In the genomic region with DNA sequence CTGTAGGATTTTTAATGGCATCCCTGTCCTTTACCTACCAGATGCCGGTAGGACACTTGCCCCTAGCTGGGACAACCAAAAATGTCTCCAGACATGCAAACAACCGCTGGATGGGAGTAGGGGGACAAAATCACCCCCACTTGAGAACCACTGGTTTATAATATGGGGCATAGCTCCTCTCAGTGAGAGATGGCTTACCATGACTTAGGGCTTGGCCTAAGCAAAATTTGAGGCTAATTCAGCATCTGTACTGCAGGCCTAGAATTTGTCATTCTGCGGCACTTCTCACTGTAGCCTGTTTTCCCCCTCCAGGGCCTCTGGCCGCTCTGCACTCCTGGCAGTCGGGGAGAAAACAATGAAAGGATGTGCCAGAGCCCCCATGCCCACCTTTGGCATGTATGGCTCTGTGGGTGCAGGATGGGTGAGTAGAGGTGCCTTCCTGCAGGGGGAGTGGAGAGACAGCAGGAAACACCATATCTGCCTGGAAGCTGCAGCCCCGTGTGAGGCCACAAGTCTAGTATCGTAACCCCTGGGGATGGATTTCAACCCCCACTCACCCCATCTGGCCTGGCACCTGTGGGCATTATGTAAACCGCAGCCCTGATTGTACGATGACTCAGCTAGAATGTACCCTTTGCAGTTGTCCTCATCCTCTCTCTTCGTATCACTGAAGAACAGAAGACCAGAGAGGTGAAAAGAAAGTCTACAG, we compare ENCODE assay signal across 12 cellular contexts.
DNase-seq lines count a peak whose midpoint lies in the region; ATAC-seq, FAIRE-seq and TF ChIP-seq lines count a peak whose summit lies in the region.
"Had no signal": no experiment of that assay in that cellular context is flagged by ENCODE, and none has a peak within 500 bp of the region (broad histone marks: within the 10 kb centered on the region; RNA-seq: fewer than 3 reads in every experiment).

No MANE protein-coding gene starts in this region.

- peak; percentile 93 for ATAC-seq in HG02943 (IDR thresholded peaks at IDR 0.05; ENCODE audit: low read depth, unreplicated experiment)
- ATAC-seq: activated T-cell treated with anti-CD3 and anti-CD28 coated beads, Interleukin-2, amount 50 U/mL, for 4 hours had no signal

- peak; percentile 10 for DNase-seq in NK-92 treated with Interleukin-12 subunit alpha and Interleukin-12 subunit beta, amount 100 ng/mL, for 24 hours (lab: John Stamatoyannopoulos, UW)
- DNase-seq in NK-92 (lab: John Stamatoyannopoulos, UW; ENCODE audit: unreplicated experiment) (no peak), RCC 7860 (ENCODE audit: low spot score) (peak; percentile 97), retinal pigment epithelial cell (ENCODE audit: low read depth) (no peak), ovary (no peak), amniotic stem cell (lab: John Stamatoyannopoulos, UW) (no peak)
- DNase-seq in T-helper 2 cell treated with Interferon-gamma antibody and Interleukin-4, amounts not matched to agents 5 μg/mL and 100 μg/mL, for 36 hours (ENCODE audit: low spot score) = no peak
- DNase-seq: activated T-cell treated with anti-CD3 and anti-CD28 coated beads, Interleukin-2, amount 50 U/mL, for 4 hours; NCI-H1092; stimulated activated CD4-positive, alpha-beta T cell treated with anti-CD3 and anti-CD28 coated beads, Interleukin-2, amount 100 ng/mL, for 48 hours had no signal

- no peaks in the 10 kb centered on the region for H3K36me3 ChIP-seq in ovary

- no peak overlapping the region for H3K27ac ChIP-seq in ovary

- H3K4me1 ChIP-seq in ovary (ENCODE audit: insufficient read depth) = no peaks in the 10 kb centered on the region

- WGBS in ovary, 3 donors = 79 to 82% (median 80%) methylated on average over 10 of the region's 10 CpGs

- H3K27ac Mint-ChIP-seq in T-helper 2 cell treated with Interferon-gamma antibody and Interleukin-4, amounts not matched to agents 5 μg/mL and 100 μg/mL, for 36 hours = no peak overlapping the region
- H3K27ac Mint-ChIP-seq: B cell had no signal

- TF ChIP-seq CTCF in retinal pigment epithelial cell (conservative IDR thresholded peaks at IDR 0.05; ENCODE audit: low read depth, low read length) = peak; percentile 48
- no peak for TF ChIP-seq CTCF in ovary (IDR thresholded peaks at IDR 0.05)

- TF ChIP-seq POLR2A in ovary (IDR thresholded peaks at IDR 0.05) = no peak

- FAIRE-seq in RCC 7860 (lab: Jason Lieb, UNC) = peak; percentile 94

- H3K4me1 Mint-ChIP-seq in T-helper 2 cell treated with Interferon-gamma antibody and Interleukin-4, amounts not matched to agents 5 μg/mL and 100 μg/mL, for 36 hours (ENCODE audit: low read depth) = no peaks in the 10 kb centered on the region

- no peak for TF ChIP-seq EP300 in ovary (IDR thresholded peaks at IDR 0.05)

- H3K4me3 Mint-ChIP-seq in T-helper 2 cell treated with Interferon-gamma antibody and Interleukin-4, amounts not matched to agents 5 μg/mL and 100 μg/mL, for 36 hours = no peak overlapping the region
- H3K4me3 Mint-ChIP-seq: activated T-cell treated with anti-CD3 and anti-CD28 coated beads, Interleukin-2, amount 50 U/mL, for 4 hours; B cell had no signal

- intact Hi-C loops in ovary (cut with DNase I) = no loop called here

- H3K27me3 ChIP-seq in ovary = no peaks in the 10 kb centered on the region

- no peak overlapping the region for H3K4me3 ChIP-seq in retinal pigment epithelial cell (ENCODE audit: low read length)
- H3K4me3 ChIP-seq in ovary = no peak overlapping the region

- no peaks in the 10 kb centered on the region for H3K27me3 Mint-ChIP-seq in T-helper 2 cell treated with Interferon-gamma antibody and Interleukin-4, amounts not matched to agents 5 μg/mL and 100 μg/mL, for 36 hours (ENCODE audit: low read depth)
- H3K27me3 Mint-ChIP-seq: B cell had no signal

- peaks cover 3% of the 10 kb centered on the region for H3K9me3 Mint-ChIP-seq in T-helper 2 cell treated with Interferon-gamma antibody and Interleukin-4, amounts not matched to agents 5 μg/mL and 100 μg/mL, for 36 hours
- H3K9me3 Mint-ChIP-seq: activated T-cell treated with anti-CD3 and anti-CD28 coated beads, Interleukin-2, amount 50 U/mL, for 4 hours had no signal

- H3K36me3 Mint-ChIP-seq in T-helper 2 cell treated with Interferon-gamma antibody and Interleukin-4, amounts not matched to agents 5 μg/mL and 100 μg/mL, for 36 hours (ENCODE audit: low read depth) = no peaks in the 10 kb centered on the region

- H3K9me3 ChIP-seq in ovary = no peaks in the 10 kb centered on the region

Comparison
In these comparisons a context has a peak if more than half of its experiments do, and no peak if none do; other contexts are left out.
1. DNase-seq: peak in NK-92 treated with Interleukin-12 subunit alpha and Interleukin-12 subunit beta, amount 100 ng/mL, for 24 hours (single experiment) and RCC 7860 (single experiment); none in NK-92 (single experiment), retinal pigment epithelial cell (single experiment), T-helper 2 cell treated with Interferon-gamma antibody and Interleukin-4, amounts not matched to agents 5 μg/mL and 100 μg/mL, for 36 hours (single experiment), ovary (0 of 5) and amniotic stem cell (single experiment).